Comparison of ENCODE assay signal across 10 cellular contexts in genomic region chr10:31961675-31962074, GRCh38. TPM values are rescaled to one million over a fixed set of nuclear protein-coding genes. Genes with fewer than 3 reads are reported as not detected.
A peak's percentile ranks its signal among the peaks of the same experiment; 100 is the strongest.
DNase-seq lines count a peak whose midpoint lies in the region; ATAC-seq and TF ChIP-seq lines count a peak whose summit lies in the region.
"Had no signal": no experiment of that assay in that cellular context is flagged by ENCODE, and none has a peak within 500 bp of the region (broad histone marks: within the 10 kb centered on the region; RNA-seq: fewer than 3 reads in every experiment).

No MANE protein-coding gene starts in this region.

- peak overlapping the region; percentile 88 for H3K27ac ChIP-seq in PC-9
- H3K27ac ChIP-seq in esophagus squamous epithelium: no peak overlapping the region
- no peak overlapping the region for H3K27ac ChIP-seq in colonic mucosa

- H3K4me3 ChIP-seq in AG10803 (ENCODE audit: low read length) (no peak overlapping the region), PC-9 (peak overlapping the region; percentile 19; the same call in 1 of the 2 replicates), foreskin fibroblast (ENCODE audit: low read depth in 1 of 2, low read length in 2 of 2) (no peak overlapping the region), BE2C (ENCODE audit: low read depth, low read length) (no peak overlapping the region), esophagus squamous epithelium (no peak overlapping the region), colonic mucosa (no peak overlapping the region)

- DNase-seq in AG10803 (ENCODE audit: low read depth): peak; percentile 67
- peak; percentile 74 to 95 for DNase-seq in PC-9
- peak; percentile 82 to 89 for DNase-seq in foreskin fibroblast
- DNase-seq in BE2C: no peak
- DNase-seq in esophagus squamous epithelium (lab: John Stamatoyannopoulos, UW): no peak
- no peak for DNase-seq in colonic mucosa
- DNase-seq: effector CD8-positive, alpha-beta T cell; right cardiac atrium had no signal

- H3K36me3 ChIP-seq in PC-9 (ENCODE audit: low read depth): no peaks in the 10 kb centered on the region
- no peaks in the 10 kb centered on the region for H3K36me3 ChIP-seq in BE2C
- no peaks in the 10 kb centered on the region for H3K36me3 ChIP-seq in esophagus squamous epithelium
- no peaks in the 10 kb centered on the region for H3K36me3 ChIP-seq in colonic mucosa

- no peak; the same call in 1 of the 2 replicates for TF ChIP-seq CTCF in AG10803 (conservative IDR thresholded peaks at IDR 0.05; ENCODE audit: low read length)
- no peak for TF ChIP-seq CTCF in PC-9 (conservative IDR thresholded peaks at IDR 0.05)
- no peak for TF ChIP-seq CTCF in foreskin fibroblast (IDR thresholded peaks at IDR 0.05; ENCODE audit: low read depth, low read length)
- TF ChIP-seq CTCF in BE2C (IDR thresholded peaks at IDR 0.05; ENCODE audit: low read depth, low read length): no peak
- TF ChIP-seq CTCF in esophagus squamous epithelium (IDR thresholded peaks at IDR 0.05): no peak
- TF ChIP-seq CTCF in colonic mucosa (IDR thresholded peaks at IDR 0.05): no peak

- peaks cover 41% of the 10 kb centered on the region for H3F3A ChIP-seq in PC-9 (ENCODE audit: insufficient read depth, low read depth)

- peak overlapping the region; percentile 75 for H3K4me2 ChIP-seq in PC-9

- no peaks in the 10 kb centered on the region for H3K9me2 ChIP-seq in PC-9 (ENCODE audit: insufficient read depth)

- no peaks in the 10 kb centered on the region for H3K27me3 ChIP-seq in PC-9 (ENCODE audit: insufficient read depth, low read depth)
- H3K27me3 ChIP-seq in BE2C: no peaks in the 10 kb centered on the region
- no peaks in the 10 kb centered on the region for H3K27me3 ChIP-seq in esophagus squamous epithelium
- no peaks in the 10 kb centered on the region for H3K27me3 ChIP-seq in colonic mucosa

- intact Hi-C loops in PC-9 (cut with micrococcal nuclease; ENCODE audit: unreplicated experiment) (loop anchor here (2.0 to 5.0 kb wide), 2 partner anchors 15 to 34 kb away; partner anchors contain the start of gene ARHGAP12), esophagus squamous epithelium (cut with DNase I) (no loop called here), colonic mucosa (cut with DNase I) (no loop called here)

- ATAC-seq in GM19025 (IDR thresholded peaks at IDR 0.05; ENCODE audit: low read depth, unreplicated experiment) (peak; percentile 63), GM19324 (IDR thresholded peaks at IDR 0.05; ENCODE audit: low FRiP score, unreplicated experiment) (no peak)

- CTCF ChIA-PET in PC-9 (lab: Charles Lee): interaction anchor here (1.2 kb wide), 1 partner anchor 100 kb away, joined by 3 read pairs; no protein-coding TSS in a partner anchor

- TF ChIP-seq POLR2A in esophagus squamous epithelium (IDR thresholded peaks at IDR 0.05): no peak

- H3K79me2 ChIP-seq in PC-9 (ENCODE audit: low read depth): no peaks in the 10 kb centered on the region

- H3K4me1 ChIP-seq in PC-9 (replicated peaks; ENCODE audit: insufficient read depth): peaks cover 67% of the 10 kb centered on the region
- H3K4me1 ChIP-seq in BE2C: no peaks in the 10 kb centered on the region
- peaks cover 0 to 24% (median 4%) of the 10 kb centered on the region in 3 donors for H3K4me1 ChIP-seq in esophagus squamous epithelium
- H3K4me1 ChIP-seq in colonic mucosa: peaks cover 5% of the 10 kb centered on the region

- BruUV-seq in PC-9 (replicated peaks; lab: Mats Ljungman, UMichigan): no TSS peak

- no peaks in the 10 kb centered on the region for H4K20me1 ChIP-seq in PC-9 (ENCODE audit: insufficient read depth)

- H2AFZ ChIP-seq in PC-9: peak overlapping the region; percentile 63; the same call in 1 of the 2 replicates

- H3K9me3 ChIP-seq in PC-9 (ENCODE audit: insufficient read depth, low read depth): no peaks in the 10 kb centered on the region
- no peaks in the 10 kb centered on the region for H3K9me3 ChIP-seq in BE2C
- H3K9me3 ChIP-seq in esophagus squamous epithelium: no peaks in the 10 kb centered on the region
- no peaks in the 10 kb centered on the region for H3K9me3 ChIP-seq in colonic mucosa

- H3K9ac ChIP-seq in colonic mucosa (ENCODE audit: low read depth in 2 of 2, low read length in 2 of 2): no peak overlapping the region

- 25 to 33% methylated on average over 4 of the region's 4 CpGs for WGBS in esophagus squamous epithelium, 2 donors

- POLR2A ChIA-PET in PC-9 (lab: Charles Lee; ENCODE audit: unreplicated experiment): interaction anchor here (0.6 to 0.7 kb wide), 3 partner anchors 93 to 483 kb away, joined by 5 to 15 read pairs (median 6); no protein-coding TSS in a partner anchor

RNA-seq across cellular contexts. Expression of gene ARHGAP12, which starts 33.0 kb away (rescaled TPM):
- total RNA-seq in PC-9 (2021) (34.3 and 51.9 TPM in 2 replicates), esophagus squamous epithelium (10 to 100 TPM in 3 of 4 donors, 1 to 10 TPM in 1; 8.5 to 31.3 (median 16.9) TPM), colonic mucosa (10 to 100 TPM; 25.1 to 43.9 TPM)
- polyA plus RNA-seq in BE2C (2012; ENCODE audit: insufficient read depth, insufficient read length, low read depth): 3.5 TPM

Comparison
In these comparisons a context has a peak if more than half of its experiments do, and no peak if none do; other contexts are left out.
1. DNase-seq: peak in AG10803 (single experiment), PC-9 (2 of 2) and foreskin fibroblast (2 of 2); none in BE2C (single experiment), esophagus squamous epithelium (single experiment) and colonic mucosa (single experiment).